Comparison of ENCODE assay signal across 22 cellular contexts in the genomic region with DNA sequence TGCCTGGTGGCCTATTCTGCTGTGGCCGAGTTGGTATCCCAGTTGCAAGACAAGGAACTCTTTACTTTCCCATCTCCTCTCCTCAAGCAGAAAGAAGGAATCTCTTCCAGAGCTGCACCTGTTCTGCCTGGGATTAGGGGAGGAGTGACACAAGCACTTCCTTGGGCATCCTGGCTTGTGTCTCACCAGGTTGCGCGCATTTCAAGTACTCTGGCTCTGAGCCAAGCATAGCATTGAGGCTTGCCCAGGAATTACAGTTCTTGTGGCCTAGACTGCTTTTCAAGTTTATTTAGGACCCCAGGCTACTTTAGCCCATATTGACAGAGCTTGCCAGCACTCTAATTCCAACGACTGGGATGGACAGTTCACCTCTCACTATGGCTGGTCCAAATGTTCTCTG.
A peak's percentile ranks its signal among the peaks of the same experiment; 100 is the strongest.
DNase-seq lines count a peak whose midpoint lies in the region; ATAC-seq, FAIRE-seq and TF ChIP-seq lines count a peak whose summit lies in the region.
"Had no signal": no experiment of that assay in that cellular context is flagged by ENCODE, and none has a peak within 500 bp of the region (broad histone marks: within the 10 kb centered on the region; RNA-seq: fewer than 3 reads in every experiment).

No MANE protein-coding gene starts in this region.

- ATAC-seq in PC-3: no peak
- ATAC-seq: activated naive CD8-positive, alpha-beta T cell treated with anti-CD3 and anti-CD28 coated beads, Interleukin-2, amount 50 U/mL, for 24 hours; CD8-positive, alpha-beta T cell; gastroesophageal sphincter; pancreas had no signal

- H3K9me2 ChIP-seq in PC-3 (replicated peaks; ENCODE audit: low read length): no peaks in the 10 kb centered on the region

- H3K36me3 ChIP-seq in PC-3 (ENCODE audit: low read depth, low read length): no peaks in the 10 kb centered on the region
- H3K36me3 ChIP-seq: pancreas had no signal

- no peaks in the 10 kb centered on the region for H4K20me1 ChIP-seq in PC-3 (ENCODE audit: low read length)

- H3K9me3 ChIP-seq in PC-3 (ENCODE audit: low read length): no peaks in the 10 kb centered on the region
- H3K9me3 ChIP-seq: pancreas had no signal

- H3K4me1 ChIP-seq in PC-3 (ENCODE audit: insufficient read depth, low read length): no peaks in the 10 kb centered on the region
- H3K4me1 ChIP-seq: gastroesophageal sphincter, pancreas had no signal

- H3K27me3 ChIP-seq in PC-3 (ENCODE audit: low read length): no peaks in the 10 kb centered on the region
- H3K27me3 ChIP-seq: dorsolateral prefrontal cortex, gastroesophageal sphincter, hepatocyte, pancreas had no signal

- H3K27ac ChIP-seq in PC-3 (ENCODE audit: low read length): no peak overlapping the region
- H3K27ac ChIP-seq: dorsolateral prefrontal cortex, gastroesophageal sphincter, hepatocyte, pancreas had no signal

- BruUV-seq in PC-3 (replicated peaks; lab: Mats Ljungman, UMichigan): no TSS peak

- H3K79me2 ChIP-seq in PC-3 (ENCODE audit: low read length): no peaks in the 10 kb centered on the region
- H3K79me2 ChIP-seq: hepatocyte had no signal

- CTCF ChIA-PET in PC-3 (lab: Charles Lee): no interaction called here

- FAIRE-seq in urothelium cell line (lab: Jason Lieb, UNC): no peak
- FAIRE-seq: pancreas had no signal

- H2AFZ ChIP-seq in PC-3 (ENCODE audit: low read length): no peak overlapping the region
- H2AFZ ChIP-seq: hepatocyte had no signal

- H3K4me3 ChIP-seq in PC-3 (ENCODE audit: low read length): no peak overlapping the region
- H3K4me3 ChIP-seq: dorsolateral prefrontal cortex, gastroesophageal sphincter, hepatocyte, pancreas had no signal

- POLR2A ChIA-PET in PC-3 (lab: Charles Lee; ENCODE audit: unreplicated experiment): no interaction called here

- intact Hi-C loops in PC-3 (cut with micrococcal nuclease): no loop called here

- no peaks in the 10 kb centered on the region for H3F3A ChIP-seq in PC-3 (ENCODE audit: low read length, unreplicated experiment)

- DNase-seq in NCI-H345 (lab: John Stamatoyannopoulos, UW): peak; percentile 43
- DNase-seq in NCI-H345 treated with DMSO at 0.1 percent for 48 hours (lab: John Stamatoyannopoulos, UW; ENCODE audit: unreplicated experiment): no peak
- DNase-seq in NCI-H128 (lab: John Stamatoyannopoulos, UW; ENCODE audit: unreplicated experiment): peak; percentile 29
- peak; percentile 89 to 97 for DNase-seq in NCI-H524 (lab: John Stamatoyannopoulos, UW)
- peak; percentile 13 for DNase-seq in renal cortical epithelial cell (ENCODE audit: low read depth)
- DNase-seq in COLO668 (lab: John Stamatoyannopoulos, UW; ENCODE audit: unreplicated experiment): no peak
- no peak for DNase-seq in PC-3
- DNase-seq in urothelium cell line (ENCODE audit: low spot score): no peak
- DNase-seq: activated CD4-positive, alpha-beta T cell treated with anti-CD3 and anti-CD28 coated beads for 4 hours; activated effector memory CD4-positive, alpha-beta T cell treated with anti-CD3 and anti-CD28 coated beads, Interleukin-2, amount 50 U/mL, for 16 hours; activated naive CD8-positive, alpha-beta T cell treated with anti-CD3 and anti-CD28 coated beads, Interleukin-2, amount 50 U/mL, for 24 hours; activated T-cell treated with anti-CD3 and anti-CD28 coated beads for 4 hours; CD8-positive, alpha-beta T cell; dorsolateral prefrontal cortex; Karpas-422; NCI-H1930; NCI-H82; pancreas; stimulated activated CD4-positive, alpha-beta T cell treated with anti-CD3 and anti-CD28 coated beads, Interleukin-2, amount 100 ng/mL, for 24 hours; trophoblast cell had no signal

- no peak for TF ChIP-seq CTCF in PC-3 (conservative IDR thresholded peaks at IDR 0.05; ENCODE audit: low read depth, low read length)

- H3K4me2 ChIP-seq in PC-3 (ENCODE audit: low read length): no peak overlapping the region
- H3K4me2 ChIP-seq: hepatocyte had no signal

- H3K9ac ChIP-seq in PC-3 (ENCODE audit: low read length): no peak overlapping the region

Comparison
In these comparisons a context has a peak if more than half of its experiments do, and no peak if none do; other contexts are left out.
1. DNase-seq: peak in NCI-H345 (single experiment), NCI-H128 (single experiment), NCI-H524 (2 of 2) and renal cortical epithelial cell (single experiment); none in NCI-H345 treated with DMSO at 0.1 percent for 48 hours (single experiment), COLO668 (single experiment), PC-3 (single experiment) and urothelium cell line (single experiment).